ENCODE assay signal across 20 cellular contexts in genomic region chr6:52115891-52116604, GRCh38. TPM values are rescaled to one million over a fixed set of nuclear protein-coding genes. Genes with fewer than 3 reads are reported as not detected.
"Had no signal": no experiment of that assay in that cellular context is flagged by ENCODE, and none has a peak within 500 bp of the region (broad histone marks: within the 10 kb centered on the region; RNA-seq: fewer than 3 reads in every experiment).

No MANE protein-coding gene starts in this region.

- H3K4me3 Mint-ChIP-seq: activated B cell treated with CpG ODN at 0.5 μM for 24 hours; activated CD4-positive, alpha-beta memory T cell treated with anti-CD3 and anti-CD28 coated beads, Interleukin-2, amount 10 ng/mL, durations not matched to agents 7 days and 5 days; activated naive CD4-positive, alpha-beta T cell treated with anti-CD3 and anti-CD28 coated beads for 36 hours; activated T-cell treated with anti-CD3 and anti-CD28 coated beads, Interleukin-2, amount 50 U/mL, for 4 hours; neural crest cell; stimulated activated effector memory CD8-positive, alpha-beta T cell treated with anti-CD3 and anti-CD28 coated beads, Interleukin-12 subunit alpha, Interleukin-12 subunit beta, amount 100 ng/mL, for 72 hours; T-helper 2 cell treated with Interferon-gamma antibody and Interleukin-4, amounts not matched to agents 5 μg/mL and 100 μg/mL, for 36 hours had no signal

- H3K4me2 ChIP-seq: smooth muscle cell had no signal

- H3K27me3 ChIP-seq: testis, upper lobe of right lung had no signal

- H3K36me3 Mint-ChIP-seq: brain; stimulated activated effector memory CD8-positive, alpha-beta T cell treated with anti-CD3 and anti-CD28 coated beads, Interleukin-12 subunit alpha, Interleukin-12 subunit beta, amount 100 ng/mL, for 72 hours had no signal

- H3K4me1 Mint-ChIP-seq: activated B cell treated with CpG ODN at 0.5 μM for 24 hours; activated CD4-positive, alpha-beta memory T cell treated with anti-CD3 and anti-CD28 coated beads, Interleukin-2, amount 10 ng/mL, durations not matched to agents 7 days and 5 days; neural crest cell; stimulated activated effector memory CD8-positive, alpha-beta T cell treated with anti-CD3 and anti-CD28 coated beads, Interleukin-12 subunit alpha, Interleukin-12 subunit beta, amount 100 ng/mL, for 72 hours had no signal

- H3K27me3 Mint-ChIP-seq: brain, progenitor cell of endocrine pancreas had no signal

- H3K4me1 ChIP-seq: left ventricle myocardium inferior, testis, upper lobe of right lung had no signal

- H3K4me3 ChIP-seq: left ventricle myocardium inferior, smooth muscle cell, testis, upper lobe of right lung had no signal

- H3K27ac ChIP-seq: left ventricle myocardium inferior, testis, upper lobe of right lung had no signal

- H3K9me3 Mint-ChIP-seq: activated T-cell treated with anti-CD3 and anti-CD28 coated beads, Interleukin-2, amount 50 U/mL, for 4 hours had no signal

- H3K36me3 ChIP-seq: left ventricle myocardium inferior, upper lobe of right lung had no signal

- ATAC-seq: activated T-cell treated with anti-CD3 and anti-CD28 coated beads, Interleukin-2, amount 50 U/mL, for 4 hours; right cardiac atrium; stimulated activated effector memory CD8-positive, alpha-beta T cell treated with anti-CD3 and anti-CD28 coated beads, Interleukin-12 subunit alpha, Interleukin-12 subunit beta, amount 100 ng/mL, for 72 hours; upper lobe of right lung had no signal

- H3K27ac Mint-ChIP-seq: activated B cell treated with CpG ODN at 0.5 μM for 24 hours; activated CD4-positive, alpha-beta memory T cell treated with anti-CD3 and anti-CD28 coated beads, Interleukin-2, amount 10 ng/mL, durations not matched to agents 7 days and 5 days; activated naive CD4-positive, alpha-beta T cell treated with anti-CD3 and anti-CD28 coated beads for 36 hours; progenitor cell of endocrine pancreas; stimulated activated effector memory CD8-positive, alpha-beta T cell treated with anti-CD3 and anti-CD28 coated beads, Interleukin-12 subunit alpha, Interleukin-12 subunit beta, amount 100 ng/mL, for 72 hours; T-helper 2 cell treated with Interferon-gamma antibody and Interleukin-4, amounts not matched to agents 5 μg/mL and 100 μg/mL, for 36 hours had no signal

- DNase-seq: activated B cell treated with CpG ODN at 0.5 μM for 24 hours; activated CD4-positive, alpha-beta memory T cell treated with anti-CD3 and anti-CD28 coated beads, Interleukin-2, amount 10 ng/mL, durations not matched to agents 7 days and 5 days; activated CD4-positive, alpha-beta T cell treated with anti-CD3 and anti-CD28 coated beads for 48 hours; activated naive CD4-positive, alpha-beta T cell treated with anti-CD3 and anti-CD28 coated beads for 36 hours; activated T-cell treated with anti-CD3 and anti-CD28 coated beads, Interleukin-2, amount 50 U/mL, for 4 hours; central memory CD4-positive, alpha-beta T cell; foreskin melanocyte; left ventricle myocardium inferior; midbrain; right cardiac atrium; stimulated activated CD4-positive, alpha-beta T cell treated with anti-CD3 and anti-CD28 coated beads, Interleukin-4, amount 100 ng/mL, for 24 hours; testis; upper lobe of right lung had no signal

- H3K9me3 ChIP-seq: testis had no signal

RNA-seq across cellular contexts. Expression of gene PKHD1, which starts 28.6 kb away (rescaled TPM):
- total RNA-seq: activated B cell treated with CpG ODN at 0.5 μM for 24 hours; activated CD4-positive, alpha-beta memory T cell treated with anti-CD3 and anti-CD28 coated beads, Interleukin-2, amount 10 ng/mL, durations not matched to agents 7 days and 5 days; activated naive CD4-positive, alpha-beta T cell treated with anti-CD3 and anti-CD28 coated beads for 36 hours; activated T-cell treated with anti-CD3 and anti-CD28 coated beads, Interleukin-2, amount 50 U/mL, for 4 hours; left ventricle myocardium inferior; osteoblast; smooth muscle cell had no signal
- polyA plus RNA-seq: smooth muscle cell had no signal
